In the genomic region with DNA sequence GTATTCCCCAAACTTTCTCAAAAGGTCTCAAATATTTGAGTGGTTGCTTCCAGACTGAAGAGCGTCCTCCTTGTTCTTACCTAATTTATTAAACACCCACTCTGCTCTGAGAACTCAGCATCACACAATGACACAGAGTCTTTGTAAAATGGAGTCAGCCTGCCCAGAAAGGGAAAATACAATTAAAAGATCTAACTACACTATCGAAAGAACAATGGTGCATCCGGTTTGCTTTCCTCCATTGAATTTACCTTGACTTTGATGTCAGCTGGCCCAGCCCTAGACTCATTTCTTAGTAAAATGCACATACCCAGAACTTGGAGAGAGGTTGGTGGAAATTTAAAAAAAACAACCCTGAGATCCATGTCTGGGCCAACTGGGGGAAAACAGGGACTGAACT, we compare ENCODE assay signal across 8 cellular contexts.
"Had no signal": no experiment of that assay in that cellular context is flagged by ENCODE, and none has a peak within 500 bp of the region (broad histone marks: within the 10 kb centered on the region; RNA-seq: fewer than 3 reads in every experiment).

No MANE protein-coding gene starts in this region.

- H3K27ac ChIP-seq: GM23248, HL-60 had no signal

- H3K9ac ChIP-seq: GM23248 had no signal

- ATAC-seq: HCT116, HepG2 had no signal

- H3K9me3 ChIP-seq: HAP-1 had no signal

- DNase-seq: GM23248, GOT3, H7, HFFc6 had no signal

- FAIRE-seq: HepG2 had no signal

- H3K4me1 ChIP-seq: HAP-1 had no signal

- H3K36me3 ChIP-seq: HAP-1 had no signal

- H3K4me3 ChIP-seq: GM23248, HAP-1 had no signal

- H2AFZ ChIP-seq: GM23248 had no signal
